Comparison of ENCODE assay signal across 13 cellular contexts in the genomic region with DNA sequence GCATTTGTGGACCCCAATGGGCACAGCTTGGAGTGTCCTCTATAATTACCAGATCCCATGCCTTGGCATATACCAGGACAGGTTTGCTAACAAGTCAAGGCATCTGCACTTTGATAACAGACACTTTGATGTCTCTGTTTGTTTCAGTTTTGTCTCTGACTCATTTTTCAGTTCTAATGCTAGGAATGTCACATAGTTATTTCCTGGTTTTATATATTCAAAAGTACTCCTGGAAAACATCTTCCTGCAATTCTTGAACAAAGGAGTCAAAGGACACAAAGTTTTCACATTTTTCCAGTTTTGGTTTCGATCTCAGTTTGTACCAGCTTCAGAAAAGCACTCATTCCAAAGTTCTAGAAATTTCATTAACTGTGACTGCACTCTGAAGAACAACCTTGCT.
DNase-seq lines count a peak whose midpoint lies in the region; ATAC-seq, FAIRE-seq and TF ChIP-seq lines count a peak whose summit lies in the region.
"Had no signal": no experiment of that assay in that cellular context is flagged by ENCODE, and none has a peak within 500 bp of the region (broad histone marks: within the 10 kb centered on the region; RNA-seq: fewer than 3 reads in every experiment).

No MANE protein-coding gene starts in this region.

- no peak for TF ChIP-seq POLR2A in endothelial cell of umbilical vein (IDR thresholded peaks at IDR 0.05; ENCODE audit: low read depth, low read length)

- H4K91ac ChIP-seq in neuronal stem cell (ENCODE audit: low read depth, low read length, poor library complexity), result no peak overlapping the region

- H2BK15ac ChIP-seq in neuronal stem cell (ENCODE audit: low read length), result no peak overlapping the region

- DNase-seq in M059J (ENCODE audit: low read depth) (peak; percentile 63), endothelial cell of umbilical vein (ENCODE audit: low read depth, low spot score) (peak; percentile 78), renal cortical epithelial cell (ENCODE audit: low read depth) (peak; percentile 76), neuronal stem cell (ENCODE audit: low spot score) (no peak), occipital lobe (lab: John Stamatoyannopoulos, UW) (no peak)
- DNase-seq: cortex of kidney; hypothalamus; naive B cell; NCI-H69; stimulated activated naive CD4-positive, alpha-beta T cell had no signal

- intact Hi-C loops in endothelial cell of umbilical vein (cut with micrococcal nuclease), result loop anchor here (1.0 kb wide), 1 partner anchor 10 kb away; no protein-coding TSS in a partner anchor

- no peak overlapping the region for H3K14ac ChIP-seq in neuronal stem cell (ENCODE audit: low read length)

- no peaks in the 10 kb centered on the region for H4K20me1 ChIP-seq in endothelial cell of umbilical vein (replicated peaks; ENCODE audit: control insufficient read depth, extremely low read depth, insufficient read depth, low read length)

- no peak overlapping the region for H2AK5ac ChIP-seq in neuronal stem cell (ENCODE audit: low read depth, low read length)

- no peak overlapping the region for H4K8ac ChIP-seq in neuronal stem cell (ENCODE audit: low read depth, low read length)

- no CpG with 5 or more reads among the region's 1 CpG for WGBS in neuronal stem cell (ENCODE audit: extremely low coverage in 2 of 2, insufficient read length in 2 of 2, insufficient replicate concordance in 1 of 2), 2 donors

- H3K4me3 ChIP-seq in endothelial cell of umbilical vein (replicated peaks in 1 of 3; ENCODE audit: insufficient read depth in 1 of 3, low read depth in 1 of 3, low read length in 3 of 3), result peak overlapping the region in 1 of 3 experiments; percentile 18
- no peak overlapping the region for H3K4me3 ChIP-seq in neuronal stem cell (ENCODE audit: low read length in 2 of 2)

- no TSS peak for BruUV-seq in endothelial cell of umbilical vein (replicated peaks; lab: Mats Ljungman, UMichigan)

- H3K4ac ChIP-seq in neuronal stem cell (ENCODE audit: low read length), result no peak overlapping the region

- H3K9ac ChIP-seq in endothelial cell of umbilical vein (replicated peaks; ENCODE audit: extremely low read depth, insufficient read depth, low read length) (no peak overlapping the region), neuronal stem cell (ENCODE audit: low read depth, low read length, poor library complexity) (no peak overlapping the region)

- no peak overlapping the region for H3K18ac ChIP-seq in neuronal stem cell (ENCODE audit: low read length)

- peak overlapping the region; percentile 57 for H3K4me2 ChIP-seq in endothelial cell of umbilical vein (ENCODE audit: insufficient read depth, low read length)
- no peak overlapping the region for H3K4me2 ChIP-seq in neuronal stem cell (ENCODE audit: insufficient read depth, low read length, poor library complexity, severe bottlenecking)

- H3K9me1 ChIP-seq in endothelial cell of umbilical vein (replicated peaks; ENCODE audit: control insufficient read depth, extremely low read depth, insufficient read depth, low read length), result no peaks in the 10 kb centered on the region

- H3K27ac ChIP-seq in endothelial cell of umbilical vein (ENCODE audit: insufficient read depth, low read depth, low read length) (peak overlapping the region; percentile 68), neuronal stem cell (replicated peaks; ENCODE audit: low read length) (no peak overlapping the region)

- H3K9me3 ChIP-seq in endothelial cell of umbilical vein (replicated peaks; ENCODE audit: control insufficient read depth, insufficient read depth, low read length) (no peaks in the 10 kb centered on the region), neuronal stem cell (replicated peaks in 1 of 2; ENCODE audit: control insufficient read depth in 2 of 2, insufficient read depth in 1 of 2, low read depth in 1 of 2, low read length in 2 of 2) (no peaks in the 10 kb centered on the region)

- no peak overlapping the region for H2BK120ac ChIP-seq in neuronal stem cell (ENCODE audit: low read depth, low read length)

- no peaks in the 10 kb centered on the region for H3K27me3 ChIP-seq in endothelial cell of umbilical vein (ENCODE audit: control insufficient read depth in 2 of 2, insufficient read depth in 2 of 2, low read length in 2 of 2)
- H3K27me3 ChIP-seq in neuronal stem cell (ENCODE audit: control insufficient read depth in 3 of 3, insufficient read depth in 3 of 3, low read depth in 1 of 3, low read length in 3 of 3), result no peaks in the 10 kb centered on the region

- H3K79me1 ChIP-seq in neuronal stem cell (ENCODE audit: low read depth, low read length), result no peaks in the 10 kb centered on the region

- no peak overlapping the region for H3K23ac ChIP-seq in neuronal stem cell (ENCODE audit: low read depth, low read length, poor library complexity)

- POLR2A ChIA-PET in endothelial cell of umbilical vein (lab: Charles Lee), result interaction anchor here (0.8 kb wide), 1 partner anchor 11 kb away, joined by 3 read pairs; no protein-coding TSS in a partner anchor

- dilution Hi-C loops in endothelial cell of umbilical vein (cut with MboI; ENCODE audit: extremely low pct_ligation_motif_present, low sequenced_read_pairs), result loop anchor here (25.0 kb wide), 1 partner anchor 314 kb away; no protein-coding TSS in a partner anchor

- no peaks in the 10 kb centered on the region for H3K79me2 ChIP-seq in endothelial cell of umbilical vein (ENCODE audit: control insufficient read depth, insufficient read depth, low read length)

- peaks cover 29% of the 10 kb centered on the region for H3K4me1 ChIP-seq in endothelial cell of umbilical vein (ENCODE audit: control insufficient read depth, extremely low read depth, insufficient read depth, low read length)
- peaks cover 0 to 7% of the 10 kb centered on the region in 2 donors for H3K4me1 ChIP-seq in neuronal stem cell (ENCODE audit: control insufficient read depth in 2 of 2, insufficient read depth in 1 of 2, low read depth in 1 of 2, low read length in 2 of 2)

- H2BK12ac ChIP-seq in neuronal stem cell (ENCODE audit: low read length), result no peak overlapping the region

- ATAC-seq in GM21528 (IDR thresholded peaks at IDR 0.05; ENCODE audit: low FRiP score, unreplicated experiment), result peak; percentile 21
- no peak for ATAC-seq in GM21381 (IDR thresholded peaks at IDR 0.05; ENCODE audit: unreplicated experiment)
- ATAC-seq: HCT116 had no signal

- H2AFZ ChIP-seq in endothelial cell of umbilical vein (ENCODE audit: low read depth, low read length), result no peak overlapping the region
- no peak overlapping the region for H2AFZ ChIP-seq in neuronal stem cell (ENCODE audit: low read length)

- H3K36me3 ChIP-seq in endothelial cell of umbilical vein (ENCODE audit: control insufficient read depth in 2 of 2, extremely low read depth in 1 of 2, insufficient read depth in 2 of 2, low read length in 2 of 2) (no peaks in the 10 kb centered on the region), neuronal stem cell (replicated peaks in 1 of 2; ENCODE audit: control insufficient read depth in 2 of 2, insufficient read depth in 2 of 2, low read length in 2 of 2) (no peaks in the 10 kb centered on the region)

- CTCF ChIA-PET in endothelial cell of umbilical vein (lab: Charles Lee), result interaction anchor here (0.7 to 1.9 kb wide), 8 partner anchors 19 to 411 kb away, joined by 3 to 6 read pairs (median 3); no protein-coding TSS in a partner anchor

- no peak overlapping the region for H2BK5ac ChIP-seq in neuronal stem cell (ENCODE audit: low read length)

- FAIRE-seq in endothelial cell of umbilical vein (lab: Jason Lieb, UNC), result peak; percentile 69

- no peak for TF ChIP-seq CTCF in endothelial cell of umbilical vein (IDR thresholded peaks at IDR 0.05; ENCODE audit: extremely low read depth in 1 of 2, insufficient read depth in 1 of 2, low read depth in 1 of 2, low read length in 2 of 2)

TF ChIP-seq in endothelial cell of umbilical vein, 7 proteins besides CTCF, POLR2A, EP300 and RAD21:
- TF ChIP-seq MYC (IDR thresholded peaks at IDR 0.05; ENCODE audit: low read depth, low read length), result no peak
- TF ChIP-seq EZH2 (IDR thresholded peaks at IDR 0.05; ENCODE audit: borderline replicate concordance, low read depth, low read length, severe bottlenecking), result no peak
- no peak for TF ChIP-seq POLR2AphosphoS5 (IDR thresholded peaks at IDR 0.05; ENCODE audit: insufficient read depth, low read depth, low read length)
- TF ChIP-seq, protein P1, sequence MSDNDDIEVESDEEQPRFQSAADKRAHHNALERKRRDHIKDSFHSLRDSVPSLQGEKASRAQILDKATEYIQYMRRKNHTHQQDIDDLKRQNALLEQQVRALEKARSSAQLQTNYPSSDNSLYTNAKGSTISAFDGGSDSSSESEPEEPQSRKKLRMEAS (IDR thresholded peaks at IDR 0.05; ENCODE audit: insufficient read depth, insufficient read length), result no peak
- no peak for TF ChIP-seq GATA2 (IDR thresholded peaks at IDR 0.05; ENCODE audit: insufficient read depth, insufficient read length, low read depth, low read length)
- TF ChIP-seq FOS (IDR thresholded peaks at IDR 0.05; ENCODE audit: borderline replicate concordance, insufficient read depth, low read length), result peak; percentile 54
- peak; percentile 63 for TF ChIP-seq JUN (IDR thresholded peaks at IDR 0.05; ENCODE audit: borderline replicate concordance, insufficient read depth, insufficient read length, low read depth)
TF ChIP-seq in endothelial cell of umbilical vein: peak in this region for 2.

Comparison
In these comparisons a context has a peak if more than half of its experiments do, and no peak if none do; other contexts are left out.
1. DNase-seq: peak in M059J (single experiment), endothelial cell of umbilical vein (single experiment) and renal cortical epithelial cell (single experiment); none in neuronal stem cell (single experiment) and occipital lobe (single experiment).